1 cellular context compared by ENCODE assay signal in genomic region chr19:1864480-1865171, GRCh38.
A peak's percentile ranks its signal among the peaks of the same experiment; 100 is the strongest.
TF ChIP-seq lines count a peak whose summit lies in the region.

No MANE protein-coding gene starts in this region.

TF ChIP-seq in HepG2, 621 proteins besides CTCF, POLR2A, EP300 and RAD21 (continued from another document and continues in another):
- TF ChIP-seq HMGXB4 (CRISPR knock-in tag; IDR thresholded peaks at IDR 0.05; ENCODE audit: borderline replicate concordance in 1 of 2, low read depth in 1 of 2) = peak; percentile 89 to 90
- no peak; the same call in 1 of the 2 replicates for TF ChIP-seq KDM3A (CRISPR knock-in tag; IDR thresholded peaks at IDR 0.05; ENCODE audit: low read depth)
- TF ChIP-seq KLF9 (CRISPR knock-in tag; IDR thresholded peaks at IDR 0.05; ENCODE audit: low read depth) = 0 out of 2 replicates have a peak, but pooled peaks have one; percentile 40
- peak; percentile 83 for TF ChIP-seq ZNF605 (CRISPR knock-in tag; IDR thresholded peaks at IDR 0.05)
- TF ChIP-seq IRF9 (CRISPR knock-in tag; IDR thresholded peaks at IDR 0.05; ENCODE audit: borderline replicate concordance) = no peak
- TF ChIP-seq TBX2 (CRISPR knock-in tag; IDR thresholded peaks at IDR 0.05; ENCODE audit: borderline replicate concordance) = peak; percentile 31; the same call in 1 of the 2 replicates
- TF ChIP-seq NR2F1 (CRISPR knock-in tag; IDR thresholded peaks at IDR 0.05) = peak; percentile 45; a peak in 2 of 4 replicates
- TF ChIP-seq ZSCAN29 (CRISPR knock-in tag; conservative IDR thresholded peaks at IDR 0.05) = peak; percentile 81; the same call in 1 of the 2 replicates
- TF ChIP-seq ZNF687 (CRISPR knock-in tag; IDR thresholded peaks at IDR 0.05) = peak; percentile 83
- TF ChIP-seq ZBTB38 (CRISPR knock-in tag; IDR thresholded peaks at IDR 0.05) = peak; percentile 89
- peak; percentile 67 for TF ChIP-seq ZNF839 (CRISPR knock-in tag; IDR thresholded peaks at IDR 0.05; ENCODE audit: borderline replicate concordance)
- no peak for TF ChIP-seq ZNF562 (CRISPR knock-in tag; IDR thresholded peaks at IDR 0.05; ENCODE audit: borderline replicate concordance)
- TF ChIP-seq YY1 (IDR thresholded peaks at IDR 0.05; ENCODE audit: insufficient read depth, insufficient replicate concordance, low read depth, low read length) = peak; percentile 61
- peak; percentile 77 for TF ChIP-seq UBTF (CRISPR knock-in tag; IDR thresholded peaks at IDR 0.05)
- no peak for TF ChIP-seq ZNF781 (CRISPR knock-in tag; IDR thresholded peaks at IDR 0.05; ENCODE audit: borderline replicate concordance, not compliant biosample characterization)
- no peak for TF ChIP-seq ONECUT2 (CRISPR knock-in tag; IDR thresholded peaks at IDR 0.05)
- no peak for TF ChIP-seq IRX3 (CRISPR knock-in tag; IDR thresholded peaks at IDR 0.05; ENCODE audit: borderline replicate concordance, low read depth)
- TF ChIP-seq FOXP4 (CRISPR knock-in tag; IDR thresholded peaks at IDR 0.05) = 0 out of 2 replicates have a peak, but pooled peaks have one; percentile 13
- TF ChIP-seq ZNF546 (CRISPR knock-in tag; conservative IDR thresholded peaks at IDR 0.05) = 0 out of 2 replicates have a peak, but pooled peaks have one; percentile 9
- no peak for TF ChIP-seq NCOA5 (CRISPR knock-in tag; IDR thresholded peaks at IDR 0.05)
- TF ChIP-seq MYC (CRISPR knock-in tag; IDR thresholded peaks at IDR 0.05; ENCODE audit: borderline replicate concordance) = peak; percentile 14; the same call in 1 of the 2 replicates
- TF ChIP-seq ZNF773 (CRISPR knock-in tag; IDR thresholded peaks at IDR 0.05; ENCODE audit: borderline replicate concordance) = no peak
- 0 out of 2 replicates have a peak, but pooled peaks have one; percentile 64 for TF ChIP-seq ZNF30 (CRISPR knock-in tag; IDR thresholded peaks at IDR 0.05)
- peak; percentile 15 for TF ChIP-seq GABPB1 (CRISPR knock-in tag; IDR thresholded peaks at IDR 0.05)
- TF ChIP-seq SP5 (CRISPR knock-in tag; IDR thresholded peaks at IDR 0.05; ENCODE audit: borderline replicate concordance, low read depth) = peak; percentile 68; the same call in 1 of the 2 replicates
- 0 out of 2 replicates have a peak, but pooled peaks have one; percentile 62 for TF ChIP-seq ZC3H4 (CRISPR knock-in tag; IDR thresholded peaks at IDR 0.05; ENCODE audit: borderline replicate concordance)
- TF ChIP-seq STAG1 (CRISPR knock-in tag; IDR thresholded peaks at IDR 0.05) = peak; percentile 65
- TF ChIP-seq ZNF564 (CRISPR knock-in tag; IDR thresholded peaks at IDR 0.05) = no peak
- TF ChIP-seq ZNF230 (CRISPR knock-in tag; IDR thresholded peaks at IDR 0.05) = no peak
- no peak for TF ChIP-seq ATM (IDR thresholded peaks at IDR 0.05; ENCODE audit: borderline replicate concordance)
- TF ChIP-seq CBFB (CRISPR knock-in tag; IDR thresholded peaks at IDR 0.05) = 0 out of 2 replicates have a peak, but pooled peaks have one; percentile 53
- TF ChIP-seq FOSL2 (CRISPR knock-in tag; IDR thresholded peaks at IDR 0.05) = no peak
- TF ChIP-seq ZBTB4 (CRISPR knock-in tag; IDR thresholded peaks at IDR 0.05; ENCODE audit: borderline replicate concordance) = peak; percentile 13; the same call in 1 of the 2 replicates
- peak; percentile 77; the same call in 1 of the 2 replicates for TF ChIP-seq ZGPAT (CRISPR knock-in tag; IDR thresholded peaks at IDR 0.05)
- TF ChIP-seq ISX (CRISPR knock-in tag; conservative IDR thresholded peaks at IDR 0.05) = no peak
- TF ChIP-seq ZBTB34 (CRISPR knock-in tag; IDR thresholded peaks at IDR 0.05) = 0 out of 2 replicates have a peak, but pooled peaks have one; percentile 32
- peak; percentile 11; the same call in 1 of the 2 replicates for TF ChIP-seq HOMEZ (CRISPR knock-in tag; IDR thresholded peaks at IDR 0.05; ENCODE audit: low read depth)
